ENCODE assay signal across 10 cellular contexts in genomic region chr3:37995652-37996641, GRCh38. TPM values are rescaled to one million over a fixed set of nuclear protein-coding genes. Genes with fewer than 3 reads are reported as not detected.
DNase-seq lines count a peak whose midpoint lies in the region; ATAC-seq, FAIRE-seq and TF ChIP-seq lines count a peak whose summit lies in the region.
"Had no signal": no experiment of that assay in that cellular context is flagged by ENCODE, and none has a peak within 500 bp of the region (broad histone marks: within the 10 kb centered on the region; RNA-seq: fewer than 3 reads in every experiment).

No MANE protein-coding gene starts in this region.

- no peaks in the 10 kb centered on the region for H3K9me3 Mint-ChIP-seq in CD8-positive, alpha-beta T cell
- H3K9me3 Mint-ChIP-seq in naive thymus-derived CD4-positive, alpha-beta T cell, result no peaks in the 10 kb centered on the region

- CTCF ChIA-PET in CD8-positive, alpha-beta T cell (lab: Charles Lee), result interaction anchor here (0.6 to 1.6 kb wide), 7 partner anchors 8 to 240 kb away, joined by 3 to 8 read pairs (median 4); partner anchors contain the start of gene DLEC1
- CTCF ChIA-PET in naive thymus-derived CD4-positive, alpha-beta T cell (lab: Charles Lee), result interaction anchor here (1.1 to 1.4 kb wide), 3 partner anchors 12 to 44 kb away, joined by 3 to 7 read pairs (median 4); partner anchors contain the start of gene DLEC1

- H3K27ac ChIP-seq in CD8-positive, alpha-beta T cell (ENCODE audit: low read depth, low read length), result no peak overlapping the region
- H3K27ac ChIP-seq in naive thymus-derived CD4-positive, alpha-beta T cell (ENCODE audit: low read depth, low read length), result peak overlapping the region; percentile 87
- no peak overlapping the region for H3K27ac ChIP-seq in brain microvascular endothelial cell

- H3K36me3 Mint-ChIP-seq in CD8-positive, alpha-beta T cell, result peaks cover 39% of the 10 kb centered on the region
- peaks cover 7 to 34% (median 11%) of the 10 kb centered on the region in 5 donors for H3K36me3 Mint-ChIP-seq in naive thymus-derived CD4-positive, alpha-beta T cell

- H3K4me1 ChIP-seq in CD8-positive, alpha-beta T cell (ENCODE audit: insufficient read depth, low read length), result peaks cover 61% of the 10 kb centered on the region
- peaks cover 47 to 48% of the 10 kb centered on the region in 2 donors for H3K4me1 ChIP-seq in naive thymus-derived CD4-positive, alpha-beta T cell (ENCODE audit: control insufficient read depth in 2 of 2, insufficient read depth in 2 of 2, low read length in 2 of 2)

- peak overlapping the region; percentile 95 for H3K4me3 Mint-ChIP-seq in CD8-positive, alpha-beta T cell
- H3K4me3 Mint-ChIP-seq in naive thymus-derived CD4-positive, alpha-beta T cell, result peak overlapping the region; percentile 82 to 98 (median 96)

- DNase-seq in CD8-positive, alpha-beta T cell, result peak in 1 of 7 experiments; percentile 40
- DNase-seq in Jurkat, Clone E6-1 (ENCODE audit: low read depth, low spot score), result peak; percentile 80
- DNase-seq in activated naive CD4-positive, alpha-beta T cell treated with anti-CD3 and anti-CD28 coated beads, Interleukin-2, amount 50 U/mL, for 16 hours, result peak; percentile 6
- peak in 3 of 9 donors; percentile 41 to 46 (median 42) for DNase-seq in naive thymus-derived CD4-positive, alpha-beta T cell
- DNase-seq in RCC 7860 (ENCODE audit: low spot score) (no peak), brain microvascular endothelial cell (no peak), NCI-H82 (lab: John Stamatoyannopoulos, UW) (no peak)

- no peaks in the 10 kb centered on the region for H3K9me3 ChIP-seq in CD8-positive, alpha-beta T cell (ENCODE audit: low read length)
- no peaks in the 10 kb centered on the region for H3K9me3 ChIP-seq in naive thymus-derived CD4-positive, alpha-beta T cell (ENCODE audit: control insufficient read depth in 2 of 3, low read length in 3 of 3)

- in situ Hi-C loops in brain microvascular endothelial cell (cut with HindIII; ENCODE audit: low pct_ligation_motif_present, low sequenced_read_pairs), result no loop called here

- intact Hi-C loops in CD8-positive, alpha-beta T cell (cut with DNase I, micrococcal nuclease), result loop anchor here in 1 of 2 experiments (2.0 kb wide), 1 partner anchor 21 kb away; no protein-coding TSS in a partner anchor
- intact Hi-C loops in naive thymus-derived CD4-positive, alpha-beta T cell (cut with micrococcal nuclease), result loop anchor here (2.0 kb wide), 1 partner anchor 43 kb away; the partner anchor contains the start of gene DLEC1 (in 2 of the 2)

- no peaks in the 10 kb centered on the region for H3K27me3 ChIP-seq in CD8-positive, alpha-beta T cell (ENCODE audit: insufficient read depth, low read length)
- H3K27me3 ChIP-seq in naive thymus-derived CD4-positive, alpha-beta T cell (ENCODE audit: control insufficient read depth in 2 of 2, insufficient read depth in 2 of 2, low read length in 2 of 2), result no peaks in the 10 kb centered on the region
- no peaks in the 10 kb centered on the region for H3K27me3 ChIP-seq in brain microvascular endothelial cell (replicated peaks)

- peak overlapping the region; percentile 78 for H3K4me3 ChIP-seq in CD8-positive, alpha-beta T cell (ENCODE audit: low read depth, low read length)
- peak overlapping the region; percentile 78 for H3K4me3 ChIP-seq in Jurkat, Clone E6-1 (ENCODE audit: low read length)
- H3K4me3 ChIP-seq in naive thymus-derived CD4-positive, alpha-beta T cell (ENCODE audit: low read length), result no peak overlapping the region
- H3K4me3 ChIP-seq in brain microvascular endothelial cell (ENCODE audit: low read depth, low read length), result no peak overlapping the region

- peaks cover 62% of the 10 kb centered on the region for H3K4me1 Mint-ChIP-seq in CD8-positive, alpha-beta T cell (ENCODE audit: low read depth)
- peaks cover 39 to 69% (median 62%) of the 10 kb centered on the region in 7 donors for H3K4me1 Mint-ChIP-seq in naive thymus-derived CD4-positive, alpha-beta T cell

- no peak for TF ChIP-seq CTCF in CD8-positive, alpha-beta T cell (IDR thresholded peaks at IDR 0.05)
- no peak for TF ChIP-seq CTCF in brain microvascular endothelial cell (IDR thresholded peaks at IDR 0.05; ENCODE audit: low read depth, low read length, missing control alignments)

- H3K36me3 ChIP-seq in CD8-positive, alpha-beta T cell (ENCODE audit: insufficient read depth, low read length), result peaks cover 11% of the 10 kb centered on the region
- H3K36me3 ChIP-seq in naive thymus-derived CD4-positive, alpha-beta T cell (ENCODE audit: control insufficient read depth in 2 of 3, insufficient read depth in 3 of 3, low read length in 3 of 3), result peaks cover 0 to 18% (median 0%) of the 10 kb centered on the region in 3 experiments
- H3K36me3 ChIP-seq in brain microvascular endothelial cell (replicated peaks), result no peaks in the 10 kb centered on the region

- peak overlapping the region; percentile 96 for H3K27ac Mint-ChIP-seq in CD8-positive, alpha-beta T cell
- H3K27ac Mint-ChIP-seq in naive thymus-derived CD4-positive, alpha-beta T cell, result peak overlapping the region; percentile 92 to 97 (median 96)

- no peak for FAIRE-seq in RCC 7860 (lab: Jason Lieb, UNC)

- no peak for ATAC-seq in CD8-positive, alpha-beta T cell
- ATAC-seq in naive thymus-derived CD4-positive, alpha-beta T cell, result no peak
- no peak for ATAC-seq in HG02970 (IDR thresholded peaks at IDR 0.05; ENCODE audit: low FRiP score, unreplicated experiment)

- H3K27me3 Mint-ChIP-seq in CD8-positive, alpha-beta T cell (ENCODE audit: low read depth), result no peaks in the 10 kb centered on the region
- H3K27me3 Mint-ChIP-seq in naive thymus-derived CD4-positive, alpha-beta T cell, result no peaks in the 10 kb centered on the region

- POLR2A ChIA-PET in CD8-positive, alpha-beta T cell (lab: Charles Lee), result interaction anchor here (1.0 kb wide), 1 partner anchor 170 kb away, joined by 4 read pairs; the partner anchor contains the start of gene OXSR1
- POLR2A ChIA-PET in naive thymus-derived CD4-positive, alpha-beta T cell (lab: Charles Lee), result interaction anchor here (0.5 to 1.4 kb wide), 5 partner anchors 16 to 1407 kb away, joined by 4 to 12 read pairs (median 5); partner anchors contain the start of gene DLEC1

RNA-seq across cellular contexts. Expression of gene VILL, which starts 5.4 kb away (rescaled TPM):
- 10 to 100 TPM; 19.0 to 19.6 TPM for total RNA-seq in CD8-positive, alpha-beta T cell
- 33.3 TPM for polyA plus RNA-seq in Jurkat, Clone E6-1 (2012; ENCODE audit: insufficient read depth, insufficient read length)
- 10 to 100 TPM; 22.4 to 43.3 (median 29.5) TPM for total RNA-seq in naive thymus-derived CD4-positive, alpha-beta T cell
- 10 to 100 TPM; 15.7 to 28.9 TPM for polyA plus RNA-seq in naive thymus-derived CD4-positive, alpha-beta T cell

RNA-seq across cellular contexts. Expression of gene PLCD1, which starts 33.5 kb away (rescaled TPM):
- 10 to 100 TPM; 64.4 to 70.8 TPM for total RNA-seq in CD8-positive, alpha-beta T cell
- polyA plus RNA-seq in Jurkat, Clone E6-1 (2012; ENCODE audit: insufficient read depth, insufficient read length), result 5.1 TPM
- total RNA-seq in naive thymus-derived CD4-positive, alpha-beta T cell, result 10 to 100 TPM; 18.4 to 44.0 (median 41.3) TPM
- 10 to 100 TPM; 13.1 to 26.3 TPM for polyA plus RNA-seq in naive thymus-derived CD4-positive, alpha-beta T cell

RNA-seq across cellular contexts. Expression of gene DLEC1, which starts 43.1 kb away (rescaled TPM):
- 1 to 10 TPM; 1.8 to 1.9 TPM for total RNA-seq in CD8-positive, alpha-beta T cell
- 0.79 TPM for polyA plus RNA-seq in Jurkat, Clone E6-1 (2012; ENCODE audit: insufficient read depth, insufficient read length)
- 1 to 10 TPM; 1.5 to 9.4 (median 7.5) TPM for total RNA-seq in naive thymus-derived CD4-positive, alpha-beta T cell
- polyA plus RNA-seq in naive thymus-derived CD4-positive, alpha-beta T cell, result under 1 TPM; 0.41 to 0.73 TPM
- total RNA-seq: glomerular endothelial cell, lung microvascular endothelial cell had no signal

Comparison
In these comparisons a context has a peak if more than half of its experiments do, and no peak if none do; other contexts are left out.
1. DNase-seq: peak in Jurkat, Clone E6-1 (single experiment) and activated naive CD4-positive, alpha-beta T cell treated with anti-CD3 and anti-CD28 coated beads, Interleukin-2, amount 50 U/mL, for 16 hours (single experiment); none in RCC 7860 (single experiment), brain microvascular endothelial cell (single experiment) and NCI-H82 (single experiment).
2. H3K4me3 ChIP-seq: peak in CD8-positive, alpha-beta T cell (single experiment) and Jurkat, Clone E6-1 (single experiment); none in naive thymus-derived CD4-positive, alpha-beta T cell (single experiment) and brain microvascular endothelial cell (single experiment).